19 cellular contexts compared by ENCODE assay signal in the genomic region with DNA sequence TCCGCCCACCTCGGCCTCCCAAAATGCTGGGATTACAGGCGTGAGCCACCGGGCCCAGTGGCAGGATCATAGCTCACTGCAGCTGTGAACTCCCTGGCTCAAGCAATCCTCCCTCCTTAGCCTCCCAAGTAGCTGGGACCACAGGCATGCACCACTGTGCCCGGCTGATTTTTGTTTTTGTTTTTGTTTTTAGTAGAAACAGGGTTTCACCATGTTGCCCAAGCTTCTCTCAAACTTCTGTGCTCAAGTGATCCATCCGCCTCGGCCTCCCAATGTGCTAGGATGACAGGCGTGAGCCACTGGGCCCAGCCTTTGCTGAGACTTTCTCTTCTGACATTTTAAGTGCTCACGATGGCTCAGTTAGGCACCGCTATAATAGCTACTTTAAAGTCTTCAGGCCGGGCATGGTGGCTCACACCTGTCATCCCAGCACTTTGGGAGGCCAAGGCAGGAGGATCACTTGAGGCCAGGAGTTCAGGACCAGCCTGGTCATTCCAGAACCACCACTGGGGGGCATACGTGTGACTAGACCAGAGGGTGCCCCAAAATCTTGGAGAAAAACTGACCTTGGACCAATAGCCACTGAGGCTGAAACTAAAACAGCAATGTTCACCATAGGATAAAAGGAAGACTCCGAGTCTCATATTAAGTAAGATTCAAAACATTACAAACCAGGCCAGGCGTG. TPM values are rescaled to one million over a fixed set of nuclear protein-coding genes. Genes with fewer than 3 reads are reported as not detected.
DNase-seq lines count a peak whose midpoint lies in the region; ATAC-seq, FAIRE-seq and TF ChIP-seq lines count a peak whose summit lies in the region.
"Had no signal": no experiment of that assay in that cellular context is flagged by ENCODE, and none has a peak within 500 bp of the region (broad histone marks: within the 10 kb centered on the region; RNA-seq: fewer than 3 reads in every experiment).

No MANE protein-coding gene starts in this region.

- no peak overlapping the region for H3K4me3 Mint-ChIP-seq in natural killer cell treated with Interleukin-12 subunit alpha and Interleukin-12 subunit beta and Interleukin-15 and Interleukin-18, amount 100 ng/mL, for 72 hours
- no peak overlapping the region for H3K4me3 Mint-ChIP-seq in natural killer cell

- H3K27me3 ChIP-seq in spleen (replicated peaks in 1 of 7), result peaks cover 0 to 52% (median 28%) of the 10 kb centered on the region in 7 donors
- no peaks in the 10 kb centered on the region for H3K27me3 ChIP-seq in vagina

- 83 to 90% (median 88%) methylated on average over 14 of the region's 14 CpGs for WGBS in spleen, 5 donors

- H3K4me1 Mint-ChIP-seq in natural killer cell treated with Interleukin-12 subunit alpha and Interleukin-12 subunit beta and Interleukin-15 and Interleukin-18, amount 100 ng/mL, for 72 hours (ENCODE audit: low read depth in 2 of 2), result peaks cover 12 to 18% of the 10 kb centered on the region in 2 donors
- H3K4me1 Mint-ChIP-seq in natural killer cell, result peaks cover 16 to 21% of the 10 kb centered on the region in 2 donors

- no peak for ATAC-seq in natural killer cell treated with Interleukin-12 subunit alpha and Interleukin-12 subunit beta and Interleukin-15 and Interleukin-18, amount 100 ng/mL, for 72 hours
- no peak for ATAC-seq in natural killer cell

- DNase-seq in natural killer cell treated with Interleukin-12 subunit alpha and Interleukin-12 subunit beta and Interleukin-15 and Interleukin-18, amount 100 ng/mL, for 72 hours (ENCODE audit: low spot score), result peak; percentile 39
- DNase-seq in natural killer cell, result no peak
- peak; percentile 52 for DNase-seq in RKO (ENCODE audit: low spot score)
- DNase-seq in kidney, result peak; percentile 54
- peak; percentile 51 for DNase-seq in spleen
- no peak for DNase-seq in vagina (ENCODE audit: extremely low spot score in 2 of 2)
- DNase-seq in SK-N-DZ (ENCODE audit: low spot score), result no peak
- DNase-seq in NCI-H510A (lab: John Stamatoyannopoulos, UW), result no peak
- DNase-seq: DND-41, GDM1, GOT3, Kasumi-1, NCI-H187 treated with DMSO at 0.1 percent for 48 hours, NCI-H446 treated with DMSO at 0.1 percent for 48 hours, NCI-H82, RPMI8226 had no signal

- no peak for TF ChIP-seq CTCF in natural killer cell (IDR thresholded peaks at IDR 0.05)
- TF ChIP-seq CTCF in kidney (IDR thresholded peaks at IDR 0.05; ENCODE audit: borderline replicate concordance, extremely low read depth, insufficient read depth), result no peak
- no peak for TF ChIP-seq CTCF in spleen (IDR thresholded peaks at IDR 0.05 in 8 of 11, conservative IDR thresholded peaks at IDR 0.05 in 3 of 11)
- no peak for TF ChIP-seq CTCF in vagina (IDR thresholded peaks at IDR 0.05)

- H3K9ac ChIP-seq in kidney (ENCODE audit: low read length in 2 of 2), result no peak overlapping the region

- H3K36me3 ChIP-seq in kidney (ENCODE audit: control insufficient read depth in 1 of 2, insufficient read depth in 2 of 2, low read length in 2 of 2), result no peaks in the 10 kb centered on the region
- H3K36me3 ChIP-seq in spleen, result peaks cover 0 to 10% (median 6%) of the 10 kb centered on the region in 6 donors
- peaks cover 0 to 1% of the 10 kb centered on the region in 2 donors for H3K36me3 ChIP-seq in vagina

- peaks cover 10 to 15% of the 10 kb centered on the region in 2 donors for H3K27me3 Mint-ChIP-seq in natural killer cell treated with Interleukin-12 subunit alpha and Interleukin-12 subunit beta and Interleukin-15 and Interleukin-18, amount 100 ng/mL, for 72 hours
- peaks cover 7 to 10% of the 10 kb centered on the region in 2 donors for H3K27me3 Mint-ChIP-seq in natural killer cell (ENCODE audit: low read depth in 2 of 2)

- intact Hi-C loops in natural killer cell (cut with micrococcal nuclease), result no loop called here
- intact Hi-C loops in kidney (cut with DNase I), result no loop called here
- intact Hi-C loops in spleen (cut with DNase I; ENCODE audit: low total_unique reads), result no loop called here
- intact Hi-C loops in vagina (cut with DNase I), result no loop called here

- TF ChIP-seq POLR2A in spleen (IDR thresholded peaks at IDR 0.05) (no peak), vagina (IDR thresholded peaks at IDR 0.05) (no peak)

- H3K4me1 ChIP-seq in kidney (ENCODE audit: control insufficient read depth in 1 of 2, insufficient read depth in 1 of 2, low read depth in 1 of 2, low read length in 2 of 2), result peaks cover 0 to 6% of the 10 kb centered on the region in 2 donors
- H3K4me1 ChIP-seq in spleen, result peaks cover 7 to 36% (median 23%) of the 10 kb centered on the region in 6 donors
- H3K4me1 ChIP-seq in vagina, result peaks cover 22% of the 10 kb centered on the region

- H3K27ac Mint-ChIP-seq in natural killer cell treated with Interleukin-12 subunit alpha and Interleukin-12 subunit beta and Interleukin-15 and Interleukin-18, amount 100 ng/mL, for 72 hours, result no peak overlapping the region
- H3K27ac Mint-ChIP-seq in natural killer cell, result no peak overlapping the region

- no peak overlapping the region for H3K4me3 ChIP-seq in kidney (ENCODE audit: low read length in 2 of 2)
- no peak overlapping the region for H3K4me3 ChIP-seq in spleen
- no peak overlapping the region for H3K4me3 ChIP-seq in vagina

- FAIRE-seq in kidney (lab: Jason Lieb, UNC), result no peak
- FAIRE-seq: D721Med had no signal

- H3K27ac ChIP-seq in kidney (ENCODE audit: low read depth in 2 of 2, low read length in 2 of 2) (no peak overlapping the region), spleen (no peak overlapping the region), vagina (no peak overlapping the region)

- no peaks in the 10 kb centered on the region for H3K36me3 Mint-ChIP-seq in natural killer cell treated with Interleukin-12 subunit alpha and Interleukin-12 subunit beta and Interleukin-15 and Interleukin-18, amount 100 ng/mL, for 72 hours
- H3K36me3 Mint-ChIP-seq in natural killer cell, result no peaks in the 10 kb centered on the region
- H3K36me3 Mint-ChIP-seq: CD4-positive, alpha-beta memory T cell had no signal

- no peaks in the 10 kb centered on the region for H3K9me3 ChIP-seq in kidney (ENCODE audit: control insufficient read depth in 1 of 2, low read length in 2 of 2)
- no peaks in the 10 kb centered on the region for H3K9me3 ChIP-seq in spleen
- H3K9me3 ChIP-seq in vagina, result no peaks in the 10 kb centered on the region

- no peaks in the 10 kb centered on the region for H3K9me3 Mint-ChIP-seq in natural killer cell treated with Interleukin-12 subunit alpha and Interleukin-12 subunit beta and Interleukin-15 and Interleukin-18, amount 100 ng/mL, for 72 hours
- no peaks in the 10 kb centered on the region for H3K9me3 Mint-ChIP-seq in natural killer cell

RNA-seq across cellular contexts. Expression of a gene that starts 3.1 kb away (rescaled TPM):
- total RNA-seq in natural killer cell treated with Interleukin-12 subunit alpha and Interleukin-12 subunit beta and Interleukin-15 and Interleukin-18, amount 100 ng/mL, for 72 hours, result not detected
- total RNA-seq in natural killer cell (not detected), kidney (5.2 TPM), spleen (under 1 TPM in 3 of 7 donors, not detected in 4; 0.26 to 0.37 (median 0.28) TPM), vagina (not detected)
- polyA plus RNA-seq in kidney (ENCODE audit: insufficient read depth, low read depth, low replicate concordance) (5.0 TPM), spleen (under 1 TPM; 0.07 to 0.10 (median 0.09) TPM)
- 1.6 TPM in 1 of 2 replicates, not detected in the other for polyA plus RNA-seq in SK-N-DZ (2014; cell fraction: cytosol; rRNA removed)
- 0.67 and 0.70 TPM in 2 replicates for polyA plus RNA-seq in SK-N-DZ (2014; cell fraction: nucleus; rRNA removed)
- total RNA-seq: CD4-positive, alpha-beta memory T cell; SK-MEL-5 had no signal
- polyA plus RNA-seq: CD4-positive, alpha-beta memory T cell had no signal

RNA-seq across cellular contexts. Expression of a gene that starts 14.9 kb away (rescaled TPM):
- total RNA-seq in natural killer cell treated with Interleukin-12 subunit alpha and Interleukin-12 subunit beta and Interleukin-15 and Interleukin-18, amount 100 ng/mL, for 72 hours, result 10 to 100 TPM; 17.1 to 36.4 TPM
- 100 to 1,000 TPM in 1 of 3 donors, 10 to 100 TPM in 2; 78.1 to 111 (median 87.8) TPM for total RNA-seq in natural killer cell
- 49.5 TPM for total RNA-seq in kidney
- polyA plus RNA-seq in kidney (ENCODE audit: insufficient read depth, low read depth, low replicate concordance), result 32.7 TPM
- total RNA-seq in spleen, result 10 to 100 TPM; 21.8 to 39.0 (median 25.5) TPM
- polyA plus RNA-seq in spleen, result 10 to 100 TPM; 21.8 to 49.3 (median 26.7) TPM
- total RNA-seq in vagina, result 35.1 TPM
- polyA plus RNA-seq in SK-N-DZ (2014; cell fraction: cytosol; rRNA removed), result 70.9 and 72.1 TPM in 2 replicates
- 252 and 303 TPM in 2 replicates for polyA plus RNA-seq in SK-N-DZ (2014; cell fraction: nucleus; rRNA removed)

RNA-seq across cellular contexts. Expression of a gene that starts 21.1 kb away (rescaled TPM):
- total RNA-seq in natural killer cell treated with Interleukin-12 subunit alpha and Interleukin-12 subunit beta and Interleukin-15 and Interleukin-18, amount 100 ng/mL, for 72 hours, result under 1 TPM; 0.33 to 0.62 TPM
- total RNA-seq in natural killer cell, result 1 to 10 TPM; 4.7 to 10.0 (median 7.7) TPM
- total RNA-seq in kidney, result 21.8 TPM
- polyA plus RNA-seq in kidney (ENCODE audit: insufficient read depth, low read depth, low replicate concordance), result 19.1 TPM
- 10 to 100 TPM in 2 of 7 donors, 1 to 10 TPM in 5; 1.9 to 15.0 (median 5.3) TPM for total RNA-seq in spleen
- 10 to 100 TPM in 1 of 3 donors, 1 to 10 TPM in 2; 3.2 to 10.7 (median 7.8) TPM for polyA plus RNA-seq in spleen
- 2.9 TPM for total RNA-seq in vagina
- polyA plus RNA-seq in SK-N-DZ (2014; cell fraction: cytosol; rRNA removed), result 0.05 TPM in 1 of 2 replicates, not detected in the other
- 0.95 and 1.3 TPM in 2 replicates for polyA plus RNA-seq in SK-N-DZ (2014; cell fraction: nucleus; rRNA removed)

RNA-seq across cellular contexts. Expression of a gene that starts 21.3 kb away (rescaled TPM):
- total RNA-seq in natural killer cell treated with Interleukin-12 subunit alpha and Interleukin-12 subunit beta and Interleukin-15 and Interleukin-18, amount 100 ng/mL, for 72 hours, result 1 to 10 TPM; 7.6 to 7.9 TPM
- total RNA-seq in natural killer cell (10 to 100 TPM; 28.0 to 35.3 (median 29.6) TPM), kidney (44.5 TPM), spleen (10 to 100 TPM; 14.5 to 52.8 (median 29.8) TPM), vagina (35.6 TPM)
- polyA plus RNA-seq in kidney (ENCODE audit: insufficient read depth, low read depth, low replicate concordance) (18.9 TPM), spleen (10 to 100 TPM; 15.6 to 62.3 (median 43.4) TPM)
- polyA plus RNA-seq in SK-N-DZ (2014; cell fraction: cytosol; rRNA removed), result 6.3 and 12.0 TPM in 2 replicates
- 51.9 and 63.3 TPM in 2 replicates for polyA plus RNA-seq in SK-N-DZ (2014; cell fraction: nucleus; rRNA removed)

Comparison
In these comparisons a context has a peak if more than half of its experiments do, and no peak if none do; other contexts are left out.
1. DNase-seq: peak in natural killer cell treated with Interleukin-12 subunit alpha and Interleukin-12 subunit beta and Interleukin-15 and Interleukin-18, amount 100 ng/mL, for 72 hours (single experiment), RKO (single experiment), kidney (single experiment) and spleen (single experiment); none in natural killer cell (single experiment), vagina (0 of 2), SK-N-DZ (single experiment) and NCI-H510A (single experiment).